40 cellular contexts compared by ENCODE assay signal in genomic region chr17:74549343-74549742, GRCh38. TPM values are rescaled to one million over a fixed set of nuclear protein-coding genes. Genes with fewer than 3 reads are reported as not detected.
"Had no signal": no experiment of that assay in that cellular context is flagged by ENCODE, and none has a peak within 500 bp of the region (broad histone marks: within the 10 kb centered on the region; RNA-seq: fewer than 3 reads in every experiment).

No MANE protein-coding gene starts in this region.

- H3K4me3 ChIP-seq: adrenal gland, body of pancreas, breast epithelium had no signal

- H3K27ac ChIP-seq: adrenal gland, body of pancreas, brain microvascular endothelial cell, breast epithelium, VCaP had no signal

- H3K27me3 Mint-ChIP-seq: activated naive CD8-positive, alpha-beta T cell treated with anti-CD3 and anti-CD28 coated beads for 36 hours had no signal

- FAIRE-seq: astrocyte, TTC549 had no signal

- H3K4me1 ChIP-seq: adrenal gland, body of pancreas, breast epithelium had no signal

- H3K9me3 ChIP-seq: adrenal gland, body of pancreas, breast epithelium had no signal

- H3K36me3 ChIP-seq: adrenal gland, brain microvascular endothelial cell, breast epithelium had no signal

- H3K36me3 Mint-ChIP-seq: activated CD4-positive, alpha-beta memory T cell treated with anti-CD3 and anti-CD28 coated beads for 36 hours; activated naive CD4-positive, alpha-beta T cell treated with anti-CD3 and anti-CD28 coated beads, Interleukin-2, amount 50 U/mL, for 72 hours; activated naive CD8-positive, alpha-beta T cell treated with anti-CD3 and anti-CD28 coated beads for 36 hours had no signal

- H3K4me3 Mint-ChIP-seq: activated B cell treated with CpG ODN at 0.5 μM for 24 hours; activated CD4-positive, alpha-beta memory T cell treated with anti-CD3 and anti-CD28 coated beads for 36 hours; activated CD4-positive, alpha-beta T cell treated with anti-CD3 and anti-CD28 coated beads, Interleukin-2, amount 10 ng/mL, durations not matched to agents 24 days and 14 days; activated CD8-positive, alpha-beta T cell treated with anti-CD3 and anti-CD28 coated beads for 36 hours; activated naive CD4-positive, alpha-beta T cell treated with anti-CD3 and anti-CD28 coated beads for 36 hours; activated naive CD8-positive, alpha-beta T cell treated with anti-CD3 and anti-CD28 coated beads for 36 hours; activated T-cell treated with anti-CD3 and anti-CD28 coated beads, Interleukin-2, amount 50 U/mL, for 4 hours; activated T-cell treated with anti-CD3 and anti-CD28 coated beads, Interleukin-2, amount 50 U/mL, for 72 hours; activated T-helper 1 cell treated with anti-CD3 and anti-CD28 coated beads, Interleukin-12 subunit alpha, Interleukin-12 subunit beta, Interleukin-2, Interleukin-4 antibody, amounts not matched to agents 30 ng/mL and 10 ng/mL and 1 ng/mL, durations not matched to agents 14 hours and 24 hours and 36 hours; activated T-helper 17 cell treated with anti-CD3 and anti-CD28 coated beads, Interleukin-2, amount 50 U/mL, for 72 hours; T-helper 1 cell treated with Interleukin-12 subunit alpha and Interleukin-12 subunit beta and Interleukin-4 antibody, amounts not matched to agents 30 μg/mL and 1 μg/mL, for 36 hours; T-helper 2 cell treated with Interferon-gamma antibody and Interleukin-4, amounts not matched to agents 5 μg/mL and 100 μg/mL, for 36 hours had no signal

- DNase-seq: activated B cell treated with CpG ODN at 0.5 μM for 24 hours; activated CD4-positive, alpha-beta memory T cell treated with anti-CD3 and anti-CD28 coated beads for 36 hours; activated CD4-positive, alpha-beta T cell treated with anti-CD3 and anti-CD28 coated beads for 4 hours; activated CD4-positive, alpha-beta T cell treated with anti-CD3 and anti-CD28 coated beads, Interleukin-2, amount 10 ng/mL, durations not matched to agents 24 days and 14 days; activated CD4-positive, alpha-beta T cell treated with anti-CD3 and anti-CD28 coated beads, Interleukin-2, amount 50 U/mL, for 1 hour; activated CD4-positive, alpha-beta T cell treated with anti-CD3 and anti-CD28 coated beads, Interleukin-2, amount 50 U/mL, for 4 hours; activated CD4-positive, CD25-positive, alpha-beta regulatory T cell treated with anti-CD3 and anti-CD28 coated beads, Interleukin-2, amount 50 U/mL, for 72 hours; activated CD8-positive, alpha-beta memory T cell treated with anti-CD3 and anti-CD28 coated beads, Interleukin-2, amount 50 U/mL, for 4 hours; activated CD8-positive, alpha-beta T cell treated with anti-CD3 and anti-CD28 coated beads for 36 hours; activated effector memory CD4-positive, alpha-beta T cell treated with anti-CD3 and anti-CD28 coated beads, Interleukin-2, amount 50 U/mL, for 16 hours; activated gamma-delta T cell treated with Interleukin-2 at 50 U/mL for 16 hours; activated naive CD4-positive, alpha-beta T cell; activated naive CD4-positive, alpha-beta T cell treated with anti-CD3 and anti-CD28 coated beads for 36 hours; activated naive CD4-positive, alpha-beta T cell treated with anti-CD3 and anti-CD28 coated beads, Interleukin-2, amount 50 U/mL, for 16 hours; activated naive CD8-positive, alpha-beta T cell treated with anti-CD3 and anti-CD28 coated beads for 36 hours; activated T-cell treated with anti-CD3 and anti-CD28 coated beads for 4 hours; activated T-cell treated with anti-CD3 and anti-CD28 coated beads, Interleukin-2, amount 50 U/mL, for 1 hour; activated T-cell treated with anti-CD3 and anti-CD28 coated beads, Interleukin-2, amount 50 U/mL, for 4 hours; activated T-cell treated with anti-CD3 and anti-CD28 coated beads, Interleukin-2, amount 50 U/mL, for 72 hours; adrenal gland; amniotic stem cell; body of pancreas; brain microvascular endothelial cell; central memory CD4-positive, alpha-beta T cell; SW 1271; T-helper 1 cell; T-helper 2 cell; T-helper 9 cell had no signal

- ATAC-seq: activated CD8-positive, alpha-beta T cell treated with anti-CD3 and anti-CD28 coated beads for 36 hours; activated naive CD4-positive, alpha-beta T cell treated with anti-CD3 and anti-CD28 coated beads, Interleukin-2, amount 50 U/mL, for 72 hours; activated T-cell treated with anti-CD3 and anti-CD28 coated beads, Interleukin-2, amount 50 U/mL, for 4 hours; activated T-cell treated with anti-CD3 and anti-CD28 coated beads, Interleukin-2, amount 50 U/mL, for 72 hours; activated T-helper 17 cell treated with anti-CD3 and anti-CD28 coated beads, Interleukin-2, amount 50 U/mL, for 72 hours; body of pancreas had no signal

- H3K9me3 Mint-ChIP-seq: activated B cell treated with CpG ODN at 0.5 μM for 24 hours; activated CD4-positive, alpha-beta memory T cell treated with anti-CD3 and anti-CD28 coated beads for 36 hours; activated CD4-positive, alpha-beta T cell treated with anti-CD3 and anti-CD28 coated beads, Interleukin-2, amount 10 ng/mL, durations not matched to agents 24 days and 14 days; activated CD8-positive, alpha-beta T cell treated with anti-CD3 and anti-CD28 coated beads for 36 hours; activated naive CD4-positive, alpha-beta T cell treated with anti-CD3 and anti-CD28 coated beads for 36 hours; activated naive CD4-positive, alpha-beta T cell treated with anti-CD3 and anti-CD28 coated beads, Interleukin-2, amount 50 U/mL, for 72 hours; activated naive CD8-positive, alpha-beta T cell treated with anti-CD3 and anti-CD28 coated beads for 36 hours; activated T-cell treated with anti-CD3 and anti-CD28 coated beads, Interleukin-2, amount 50 U/mL, for 4 hours; activated T-cell treated with anti-CD3 and anti-CD28 coated beads, Interleukin-2, amount 50 U/mL, for 72 hours; activated T-helper 1 cell treated with anti-CD3 and anti-CD28 coated beads, Interleukin-12 subunit alpha, Interleukin-12 subunit beta, Interleukin-2, Interleukin-4 antibody, amounts not matched to agents 30 ng/mL and 10 ng/mL and 1 ng/mL, durations not matched to agents 14 hours and 24 hours and 36 hours; activated T-helper 17 cell treated with anti-CD3 and anti-CD28 coated beads, Interleukin-2, amount 50 U/mL, for 72 hours; T-helper 1 cell treated with Interleukin-12 subunit alpha and Interleukin-12 subunit beta and Interleukin-4 antibody, amounts not matched to agents 30 μg/mL and 1 μg/mL, for 36 hours; T-helper 2 cell treated with Interferon-gamma antibody and Interleukin-4, amounts not matched to agents 5 μg/mL and 100 μg/mL, for 36 hours had no signal

- H3K27ac Mint-ChIP-seq: activated B cell treated with CpG ODN at 0.5 μM for 24 hours; activated CD4-positive, alpha-beta memory T cell treated with anti-CD3 and anti-CD28 coated beads for 36 hours; activated CD4-positive, alpha-beta T cell treated with anti-CD3 and anti-CD28 coated beads, Interleukin-2, amount 10 ng/mL, durations not matched to agents 24 days and 14 days; activated CD8-positive, alpha-beta T cell treated with anti-CD3 and anti-CD28 coated beads for 36 hours; activated naive CD4-positive, alpha-beta T cell treated with anti-CD3 and anti-CD28 coated beads for 36 hours; activated naive CD4-positive, alpha-beta T cell treated with anti-CD3 and anti-CD28 coated beads, Interleukin-2, amount 50 U/mL, for 72 hours; activated naive CD8-positive, alpha-beta T cell treated with anti-CD3 and anti-CD28 coated beads for 36 hours; activated T-cell treated with anti-CD3 and anti-CD28 coated beads, Interleukin-2, amount 50 U/mL, for 72 hours; activated T-helper 1 cell treated with anti-CD3 and anti-CD28 coated beads, Interleukin-12 subunit alpha, Interleukin-12 subunit beta, Interleukin-2, Interleukin-4 antibody, amounts not matched to agents 30 ng/mL and 10 ng/mL and 1 ng/mL, durations not matched to agents 14 hours and 24 hours and 36 hours; activated T-helper 17 cell treated with anti-CD3 and anti-CD28 coated beads, Interleukin-2, amount 50 U/mL, for 72 hours; T-helper 1 cell treated with Interleukin-12 subunit alpha and Interleukin-12 subunit beta and Interleukin-4 antibody, amounts not matched to agents 30 μg/mL and 1 μg/mL, for 36 hours; T-helper 2 cell treated with Interferon-gamma antibody and Interleukin-4, amounts not matched to agents 5 μg/mL and 100 μg/mL, for 36 hours had no signal

- H3K27me3 ChIP-seq: adrenal gland, body of pancreas, brain microvascular endothelial cell, breast epithelium had no signal

RNA-seq across cellular contexts. Expression of gene CD300C, which starts 3.4 kb away (rescaled TPM):
- total RNA-seq: activated CD8-positive, alpha-beta memory T cell treated with anti-CD3 and anti-CD28 coated beads for 36 hours; activated CD8-positive, alpha-beta T cell treated with anti-CD3 and anti-CD28 coated beads for 36 hours; activated naive CD4-positive, alpha-beta T cell treated with anti-CD3 and anti-CD28 coated beads for 36 hours; activated naive CD8-positive, alpha-beta T cell treated with anti-CD3 and anti-CD28 coated beads for 36 hours; activated T-cell treated with anti-CD3 and anti-CD28 coated beads, Interleukin-2, amount 50 U/mL, for 4 hours had no signal

RNA-seq across cellular contexts. Expression of gene CD300H, which starts 18.0 kb away (rescaled TPM):
- total RNA-seq: activated B cell treated with CpG ODN at 0.5 μM for 24 hours; activated CD4-positive, alpha-beta memory T cell treated with anti-CD3 and anti-CD28 coated beads for 36 hours; activated CD4-positive, alpha-beta T cell treated with anti-CD3 and anti-CD28 coated beads, Interleukin-2, amount 10 ng/mL, durations not matched to agents 24 days and 14 days; activated CD8-positive, alpha-beta memory T cell treated with anti-CD3 and anti-CD28 coated beads for 36 hours; activated CD8-positive, alpha-beta T cell treated with anti-CD3 and anti-CD28 coated beads for 36 hours; activated naive CD4-positive, alpha-beta T cell treated with anti-CD3 and anti-CD28 coated beads for 36 hours; activated naive CD4-positive, alpha-beta T cell treated with anti-CD3 and anti-CD28 coated beads, Interleukin-2, amount 50 U/mL, for 72 hours; activated naive CD8-positive, alpha-beta T cell treated with anti-CD3 and anti-CD28 coated beads for 36 hours; activated T-cell treated with anti-CD3 and anti-CD28 coated beads, Interleukin-2, amount 50 U/mL, for 4 hours; activated T-cell treated with anti-CD3 and anti-CD28 coated beads, Interleukin-2, amount 50 U/mL, for 72 hours; activated T-helper 1 cell treated with anti-CD3 and anti-CD28 coated beads, Interleukin-12 subunit alpha, Interleukin-12 subunit beta, Interleukin-2, Interleukin-4 antibody, amounts not matched to agents 30 ng/mL and 10 ng/mL and 1 ng/mL, durations not matched to agents 14 hours and 24 hours and 36 hours; activated T-helper 17 cell treated with anti-CD3 and anti-CD28 coated beads, Interleukin-2, amount 50 U/mL, for 72 hours; adrenal gland; aorta; astrocyte; body of pancreas; cardiac septum had no signal
- polyA plus RNA-seq: adrenal gland, aorta had no signal

RNA-seq across cellular contexts. Expression of gene CD300LB, which starts 18.1 kb away (rescaled TPM):
- total RNA-seq: activated B cell treated with CpG ODN at 0.5 μM for 24 hours; activated CD4-positive, alpha-beta memory T cell treated with anti-CD3 and anti-CD28 coated beads for 36 hours; activated CD4-positive, alpha-beta T cell treated with anti-CD3 and anti-CD28 coated beads, Interleukin-2, amount 10 ng/mL, durations not matched to agents 24 days and 14 days; activated CD8-positive, alpha-beta memory T cell treated with anti-CD3 and anti-CD28 coated beads for 36 hours; activated CD8-positive, alpha-beta T cell treated with anti-CD3 and anti-CD28 coated beads for 36 hours; activated naive CD4-positive, alpha-beta T cell treated with anti-CD3 and anti-CD28 coated beads for 36 hours; activated naive CD4-positive, alpha-beta T cell treated with anti-CD3 and anti-CD28 coated beads, Interleukin-2, amount 50 U/mL, for 72 hours; activated naive CD8-positive, alpha-beta T cell treated with anti-CD3 and anti-CD28 coated beads for 36 hours; activated T-cell treated with anti-CD3 and anti-CD28 coated beads, Interleukin-2, amount 50 U/mL, for 4 hours; activated T-cell treated with anti-CD3 and anti-CD28 coated beads, Interleukin-2, amount 50 U/mL, for 72 hours; activated T-helper 1 cell treated with anti-CD3 and anti-CD28 coated beads, Interleukin-12 subunit alpha, Interleukin-12 subunit beta, Interleukin-2, Interleukin-4 antibody, amounts not matched to agents 30 ng/mL and 10 ng/mL and 1 ng/mL, durations not matched to agents 14 hours and 24 hours and 36 hours; activated T-helper 17 cell treated with anti-CD3 and anti-CD28 coated beads, Interleukin-2, amount 50 U/mL, for 72 hours; astrocyte; body of pancreas; cardiac septum had no signal

RNA-seq across cellular contexts. Expression of gene CD300LD, which starts 42.7 kb away (rescaled TPM):
- total RNA-seq: activated B cell treated with CpG ODN at 0.5 μM for 24 hours; activated CD4-positive, alpha-beta memory T cell treated with anti-CD3 and anti-CD28 coated beads for 36 hours; activated CD4-positive, alpha-beta T cell treated with anti-CD3 and anti-CD28 coated beads, Interleukin-2, amount 10 ng/mL, durations not matched to agents 24 days and 14 days; activated CD8-positive, alpha-beta memory T cell treated with anti-CD3 and anti-CD28 coated beads for 36 hours; activated CD8-positive, alpha-beta T cell treated with anti-CD3 and anti-CD28 coated beads for 36 hours; activated naive CD4-positive, alpha-beta T cell treated with anti-CD3 and anti-CD28 coated beads for 36 hours; activated naive CD4-positive, alpha-beta T cell treated with anti-CD3 and anti-CD28 coated beads, Interleukin-2, amount 50 U/mL, for 72 hours; activated naive CD8-positive, alpha-beta T cell treated with anti-CD3 and anti-CD28 coated beads for 36 hours; activated T-cell treated with anti-CD3 and anti-CD28 coated beads, Interleukin-2, amount 50 U/mL, for 4 hours; activated T-helper 1 cell treated with anti-CD3 and anti-CD28 coated beads, Interleukin-12 subunit alpha, Interleukin-12 subunit beta, Interleukin-2, Interleukin-4 antibody, amounts not matched to agents 30 ng/mL and 10 ng/mL and 1 ng/mL, durations not matched to agents 14 hours and 24 hours and 36 hours; activated T-helper 17 cell treated with anti-CD3 and anti-CD28 coated beads, Interleukin-2, amount 50 U/mL, for 72 hours; adrenal gland; aorta; astrocyte; body of pancreas; breast epithelium; cardiac septum had no signal
- polyA plus RNA-seq: adrenal gland had no signal
